In the genomic region with DNA sequence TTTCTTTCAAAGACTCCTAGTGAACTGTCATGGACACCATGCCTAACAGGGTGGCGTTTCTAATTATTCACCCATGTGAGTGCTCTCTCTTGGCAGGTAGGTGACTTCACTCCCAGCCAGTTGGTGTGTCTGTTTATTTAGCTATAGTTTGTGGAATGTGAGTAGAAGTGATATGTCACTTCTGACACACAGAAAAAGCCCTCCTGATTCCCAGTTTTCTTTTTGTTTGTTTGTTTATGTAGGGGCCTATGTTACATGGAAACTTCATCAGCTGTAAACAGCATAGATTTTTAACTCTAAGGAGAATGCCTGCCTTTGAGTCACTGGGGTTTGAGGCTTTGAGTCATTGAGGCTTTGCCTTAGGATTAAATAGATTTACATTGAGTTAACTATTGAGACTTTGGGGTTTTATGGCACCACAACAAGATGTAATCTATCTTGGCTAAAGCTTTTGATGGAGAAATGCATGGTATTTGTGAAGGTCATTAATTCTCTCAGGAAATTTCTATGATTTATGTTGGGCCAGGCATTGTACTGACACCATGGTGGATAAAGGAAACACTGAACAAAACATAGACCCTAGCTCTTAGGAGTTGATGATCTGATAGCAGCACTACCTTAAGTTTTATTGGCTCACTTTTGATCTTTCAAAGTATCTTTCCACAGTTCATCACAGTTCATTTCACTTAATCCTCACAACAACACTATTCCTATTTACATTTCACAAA, we compare ENCODE assay signal across 18 cellular contexts. TPM values are rescaled to one million over a fixed set of nuclear protein-coding genes. Genes with fewer than 3 reads are reported as not detected.
DNase-seq lines count a peak whose midpoint lies in the region; ATAC-seq and TF ChIP-seq lines count a peak whose summit lies in the region.
"Had no signal": no experiment of that assay in that cellular context is flagged by ENCODE, and none has a peak within 500 bp of the region (broad histone marks: within the 10 kb centered on the region; RNA-seq: fewer than 3 reads in every experiment).

No MANE protein-coding gene starts in this region.

- H3K9me2 ChIP-seq in MM.1S (replicated peaks; ENCODE audit: insufficient read depth, low read length), result no peaks in the 10 kb centered on the region

- H3K4me2 ChIP-seq in MM.1S (ENCODE audit: low read depth, low read length), result no peak overlapping the region

- peak overlapping the region; percentile 89 for H3K27ac ChIP-seq in epithelial cell of prostate
- H3K27ac ChIP-seq in MM.1S (ENCODE audit: low read length), result no peak overlapping the region
- H3K27ac ChIP-seq: cardiac muscle cell, right atrium auricular region, upper lobe of left lung, WERI-Rb-1 had no signal

- no peaks in the 10 kb centered on the region for H3F3A ChIP-seq in MM.1S (ENCODE audit: insufficient read depth, low read length)

- no peak for ATAC-seq in GM18870 (IDR thresholded peaks at IDR 0.05; ENCODE audit: unreplicated experiment)

- no peaks in the 10 kb centered on the region for H3K4me1 ChIP-seq in MM.1S (ENCODE audit: low read length)
- H3K4me1 ChIP-seq: right atrium auricular region, upper lobe of left lung had no signal

- H3K9me3 ChIP-seq in MM.1S (replicated peaks; ENCODE audit: insufficient read depth, low read length), result no peaks in the 10 kb centered on the region
- H3K9me3 ChIP-seq: right atrium auricular region, upper lobe of left lung had no signal

- DNase-seq in HCEC 1CT (peak; percentile 87), NCI-H774 (lab: John Stamatoyannopoulos, UW) (peak; percentile 20), epithelial cell of prostate (ENCODE audit: low read depth, low spot score) (peak; percentile 73), progenitor cell of endocrine pancreas (ENCODE audit: low spot score, unreplicated experiment) (no peak), MM.1S (no peak), NCI-H524 (lab: John Stamatoyannopoulos, UW) (no peak)
- DNase-seq: activated naive CD4-positive, alpha-beta T cell treated with anti-CD3 and anti-CD28 coated beads, Interleukin-2, amount 10 ng/mL, durations not matched to agents 7 days and 5 days; C1 segment of cervical spinal cord; effector memory CD4-positive, alpha-beta T cell; kidney; NCI-H1694; NK-92 treated with Interleukin-12 subunit alpha and Interleukin-12 subunit beta, amount 100 ng/mL, for 24 hours; stimulated activated CD4-positive, alpha-beta T cell treated with anti-CD3 and anti-CD28 coated beads, Interleukin-2, amount 100 ng/mL, for 48 hours; WERI-Rb-1 had no signal

- H3K4me3 Mint-ChIP-seq in progenitor cell of endocrine pancreas (ENCODE audit: low read depth), result no peak overlapping the region
- H3K4me3 Mint-ChIP-seq: activated naive CD4-positive, alpha-beta T cell treated with anti-CD3 and anti-CD28 coated beads, Interleukin-2, amount 10 ng/mL, durations not matched to agents 7 days and 5 days had no signal

- peaks cover 23% of the 10 kb centered on the region for H3K4me1 Mint-ChIP-seq in progenitor cell of endocrine pancreas (ENCODE audit: low read depth)

- H2AFZ ChIP-seq in MM.1S (ENCODE audit: low read length), result no peak overlapping the region

- H4K20me1 ChIP-seq in MM.1S (ENCODE audit: insufficient read depth, low read length), result no peaks in the 10 kb centered on the region

- no peaks in the 10 kb centered on the region for H3K27me3 ChIP-seq in MM.1S (replicated peaks; ENCODE audit: insufficient read depth, low read length)
- H3K27me3 ChIP-seq: cardiac muscle cell, right atrium auricular region, upper lobe of left lung had no signal

- peak overlapping the region; percentile 15 for H3K27ac Mint-ChIP-seq in progenitor cell of endocrine pancreas
- H3K27ac Mint-ChIP-seq: activated naive CD4-positive, alpha-beta T cell treated with anti-CD3 and anti-CD28 coated beads, Interleukin-2, amount 10 ng/mL, durations not matched to agents 7 days and 5 days had no signal

- peaks cover 10% of the 10 kb centered on the region for H3K27me3 Mint-ChIP-seq in progenitor cell of endocrine pancreas
- H3K27me3 Mint-ChIP-seq: activated naive CD4-positive, alpha-beta T cell treated with anti-CD3 and anti-CD28 coated beads, Interleukin-2, amount 10 ng/mL, durations not matched to agents 7 days and 5 days had no signal

- peaks cover 2% of the 10 kb centered on the region for H3K36me3 Mint-ChIP-seq in progenitor cell of endocrine pancreas (ENCODE audit: insufficient read depth)
- H3K36me3 Mint-ChIP-seq: activated naive CD4-positive, alpha-beta T cell treated with anti-CD3 and anti-CD28 coated beads, Interleukin-2, amount 10 ng/mL, durations not matched to agents 7 days and 5 days had no signal

- no peak overlapping the region for H3K4me3 ChIP-seq in MM.1S (ENCODE audit: low read length)
- H3K4me3 ChIP-seq: cardiac muscle cell, right atrium auricular region, upper lobe of left lung had no signal

- no peak overlapping the region for H3K9ac ChIP-seq in MM.1S (ENCODE audit: low read length)

- peaks cover 11% of the 10 kb centered on the region for H3K9me3 Mint-ChIP-seq in progenitor cell of endocrine pancreas (ENCODE audit: low read depth)
- H3K9me3 Mint-ChIP-seq: activated naive CD4-positive, alpha-beta T cell treated with anti-CD3 and anti-CD28 coated beads, Interleukin-2, amount 10 ng/mL, durations not matched to agents 7 days and 5 days had no signal

- TF ChIP-seq CTCF in progenitor cell of endocrine pancreas (IDR thresholded peaks at IDR 0.05; ENCODE audit: unreplicated experiment), result no peak
- TF ChIP-seq CTCF in MM.1S (IDR thresholded peaks at IDR 0.05; ENCODE audit: low read length), result no peak

- no peaks in the 10 kb centered on the region for H3K36me3 ChIP-seq in MM.1S (replicated peaks; ENCODE audit: insufficient read depth, low read length)
- H3K36me3 ChIP-seq: cardiac muscle cell, right atrium auricular region, upper lobe of left lung, WERI-Rb-1 had no signal

- no peaks in the 10 kb centered on the region for H3K79me2 ChIP-seq in MM.1S (ENCODE audit: low read length)

RNA-seq across cellular contexts. Expression of a gene that starts 45.3 kb away (rescaled TPM):
- 51.2 and 53.4 TPM in 2 replicates for total RNA-seq in progenitor cell of endocrine pancreas

Comparison
In these comparisons a context has a peak if more than half of its experiments do, and no peak if none do; other contexts are left out.
1. DNase-seq: peak in HCEC 1CT (single experiment), NCI-H774 (single experiment) and epithelial cell of prostate (single experiment); none in progenitor cell of endocrine pancreas (single experiment), MM.1S (single experiment) and NCI-H524 (0 of 2).